In genomic region chr14:56386024-56386423, GRCh38 we compare ENCODE assay signal across 25 cellular contexts.
DNase-seq lines count a peak whose midpoint lies in the region; ATAC-seq and FAIRE-seq lines count a peak whose summit lies in the region.
"Had no signal": no experiment of that assay in that cellular context is flagged by ENCODE, and none has a peak within 500 bp of the region (broad histone marks: within the 10 kb centered on the region; RNA-seq: fewer than 3 reads in every experiment).

No MANE protein-coding gene starts in this region.

- ATAC-seq in GM18519 (IDR thresholded peaks at IDR 0.05; ENCODE audit: low FRiP score, unreplicated experiment), result no peak
- ATAC-seq: GM12878 had no signal

- no peaks in the 10 kb centered on the region for H3K36me3 Mint-ChIP-seq in activated CD4-positive, alpha-beta T cell treated with anti-CD3 and anti-CD28 coated beads, Interleukin-2, amount 10 ng/mL, durations not matched to agents 7 days and 5 days (ENCODE audit: low read depth)

- H3K4me3 Mint-ChIP-seq in activated CD4-positive, alpha-beta T cell treated with anti-CD3 and anti-CD28 coated beads, Interleukin-2, amount 10 ng/mL, durations not matched to agents 7 days and 5 days, result no peak overlapping the region
- H3K4me3 Mint-ChIP-seq: CD14-positive monocyte; CD4-positive, alpha-beta memory T cell; CD4-positive, CD25-positive, alpha-beta regulatory T cell; CD8-positive, alpha-beta memory T cell had no signal

- no peaks in the 10 kb centered on the region for H3K4me1 Mint-ChIP-seq in activated CD4-positive, alpha-beta T cell treated with anti-CD3 and anti-CD28 coated beads, Interleukin-2, amount 10 ng/mL, durations not matched to agents 7 days and 5 days
- H3K4me1 Mint-ChIP-seq: CD14-positive monocyte; CD4-positive, alpha-beta memory T cell; CD4-positive, CD25-positive, alpha-beta regulatory T cell; CD8-positive, alpha-beta memory T cell had no signal

- no peak for DNase-seq in activated CD4-positive, alpha-beta T cell treated with anti-CD3 and anti-CD28 coated beads, Interleukin-2, amount 10 ng/mL, durations not matched to agents 7 days and 5 days
- no peak for DNase-seq in activated CD4-positive, alpha-beta T cell treated with anti-CD3 and anti-CD28 coated beads, Interleukin-2, amount 50 U/mL, for 4 hours
- DNase-seq in HTR-8/SVneo (ENCODE audit: insufficient read length, low spot score) (no peak), frontal cortex (ENCODE audit: low spot score in 2 of 2) (no peak), germinal center (ENCODE audit: low spot score) (no peak)
- DNase-seq: ACHN; BE2C; C1 segment of cervical spinal cord; CD4-positive, alpha-beta memory T cell; CD4-positive, CD25-positive, alpha-beta regulatory T cell; CD8-positive, alpha-beta memory T cell; COR-L47; DMS 273 treated with DMSO at 0.1 percent for 48 hours; DMS153; DMS53; DMS79; DND-41; EL; GDM1 had no signal

- POLR2A ChIA-PET in activated CD4-positive, alpha-beta T cell treated with anti-CD3 and anti-CD28 coated beads, Interleukin-2, amount 10 ng/mL, durations not matched to agents 7 days and 5 days (lab: Charles Lee), result no interaction called here

- peaks cover 11% of the 10 kb centered on the region for H3K27me3 Mint-ChIP-seq in activated CD4-positive, alpha-beta T cell treated with anti-CD3 and anti-CD28 coated beads, Interleukin-2, amount 10 ng/mL, durations not matched to agents 7 days and 5 days

- H3K27ac Mint-ChIP-seq in activated CD4-positive, alpha-beta T cell treated with anti-CD3 and anti-CD28 coated beads, Interleukin-2, amount 10 ng/mL, durations not matched to agents 7 days and 5 days, result peak overlapping the region; percentile 19
- H3K27ac Mint-ChIP-seq: CD14-positive monocyte; CD4-positive, CD25-positive, alpha-beta regulatory T cell; CD8-positive, alpha-beta memory T cell had no signal

- peaks cover 4% of the 10 kb centered on the region for H3K9me3 Mint-ChIP-seq in activated CD4-positive, alpha-beta T cell treated with anti-CD3 and anti-CD28 coated beads, Interleukin-2, amount 10 ng/mL, durations not matched to agents 7 days and 5 days

- peak; percentile 33 for FAIRE-seq in HTR-8/SVneo (lab: Jason Lieb, UNC)
- peak; percentile 43 for FAIRE-seq in frontal cortex (lab: Jason Lieb, UNC)
- FAIRE-seq: GM12878, GM12892, GM18507, GM19239 had no signal

- CTCF ChIA-PET in activated CD4-positive, alpha-beta T cell treated with anti-CD3 and anti-CD28 coated beads, Interleukin-2, amount 10 ng/mL, durations not matched to agents 7 days and 5 days (lab: Charles Lee), result no interaction called here
